Comparison of ENCODE assay signal across 23 cellular contexts in genomic region chr20:7091655-7092054, GRCh38.
DNase-seq lines count a peak whose midpoint lies in the region; ATAC-seq, FAIRE-seq and TF ChIP-seq lines count a peak whose summit lies in the region.
"Had no signal": no experiment of that assay in that cellular context is flagged by ENCODE, and none has a peak within 500 bp of the region (broad histone marks: within the 10 kb centered on the region; RNA-seq: fewer than 3 reads in every experiment).

No MANE protein-coding gene starts in this region.

- H2BK5ac ChIP-seq in mesendoderm (ENCODE audit: low read length) = no peak overlapping the region

- in situ Hi-C loops in GM12878 (cut with MboI) = no loop called here

- no peak overlapping the region for H3K56ac ChIP-seq in mesendoderm (ENCODE audit: low read length)

- RAD21 ChIA-PET in GM12878 (lab: Charles Lee; ENCODE audit: unreplicated experiment) = interaction anchor here (0.8 kb wide), 1 partner anchor 321 kb away, joined by 4 read pairs; no protein-coding TSS in a partner anchor

- TF ChIP-seq POLR2A in GM12878 (IDR thresholded peaks at IDR 0.05; ENCODE audit: low read depth, low read length) = no peak

- H2BK15ac ChIP-seq in mesendoderm (replicated peaks; ENCODE audit: low read depth) = no peak overlapping the region

- BruUV-seq in GM12878 (replicated peaks; lab: Mats Ljungman, UMichigan) = no TSS peak

- H3K27me3 ChIP-seq in GM12878 (replicated peaks in 1 of 2; ENCODE audit: control insufficient read depth in 2 of 2, insufficient read depth in 2 of 2, low read length in 1 of 2) = no peaks in the 10 kb centered on the region
- H3K27me3 ChIP-seq in endodermal cell (ENCODE audit: control insufficient read depth, insufficient read depth, low read length, poor library complexity, severe bottlenecking) = no peaks in the 10 kb centered on the region
- H3K27me3 ChIP-seq in mesendoderm (ENCODE audit: insufficient read depth, low read length, poor library complexity) = no peaks in the 10 kb centered on the region
- H3K27me3 ChIP-seq: BLaER1 treated with 17β-estradiol and CSF1 and Interleukin-3, amounts not matched to agents 10 nM and 100 nM had no signal

- DNase-seq in GM12878 (ENCODE audit: low read depth, low spot score) = no peak
- no peak for DNase-seq in endodermal cell
- DNase-seq in mesendoderm = peak; percentile 86
- no peak for DNase-seq in SHP77 (lab: John Stamatoyannopoulos, UW)
- DNase-seq in T-helper 17 cell = no peak
- DNase-seq in NCI-H524 (lab: John Stamatoyannopoulos, UW) = no peak
- DNase-seq: 8988T; ACHN; AML-193; Caco-2; Calu3; CD4-positive, alpha-beta T cell; CD8-positive, alpha-beta T cell; DMS79 treated with DMSO at 0.1 percent for 48 hours; GF-D8 had no signal

- H3K27ac Mint-ChIP-seq in endodermal cell (no peak overlapping the region), T-helper 17 cell (no peak overlapping the region)
- H3K27ac Mint-ChIP-seq: B cell; CD4-positive, alpha-beta T cell; CD8-positive, alpha-beta T cell had no signal

- H2AK5ac ChIP-seq in mesendoderm (ENCODE audit: low read length) = no peak overlapping the region

- H3K23ac ChIP-seq in mesendoderm (ENCODE audit: low read length) = no peak overlapping the region

- no peaks in the 10 kb centered on the region for H3K36me3 ChIP-seq in GM12878 (ENCODE audit: control insufficient read depth in 2 of 2, insufficient read depth in 2 of 2, low read length in 1 of 2)
- no peaks in the 10 kb centered on the region for H3K36me3 ChIP-seq in endodermal cell (ENCODE audit: control insufficient read depth, insufficient read depth, low read length)
- H3K36me3 ChIP-seq in mesendoderm (ENCODE audit: control insufficient read depth, insufficient read depth, low read length) = no peaks in the 10 kb centered on the region
- H3K36me3 ChIP-seq: BLaER1 treated with 17β-estradiol and CSF1 and Interleukin-3, amounts not matched to agents 10 nM and 100 nM had no signal

- SMC1A ChIA-PET in GM12878 (lab: Charles Lee; ENCODE audit: uncharacterized antibody, unreplicated experiment) = interaction anchor here (1.0 to 2.9 kb wide), 3 partner anchors 11 to 251 kb away, joined by 3 to 7 read pairs (median 5); no protein-coding TSS in a partner anchor

- no peak for TF ChIP-seq RAD21 in GM12878 (IDR thresholded peaks at IDR 0.05; ENCODE audit: insufficient read depth, low read depth, low read length)

- 1% methylated on average over 4 of the region's 4 CpGs for WGBS in GM12878 (ENCODE audit: insufficient coverage, insufficient replicate concordance, low lambda C conversion rate, missing lambda C conversion rate)
- WGBS in endodermal cell (ENCODE audit: insufficient coverage in 1 of 2, insufficient read length in 1 of 2), 2 experiments = 79% methylated on average over 4 of the region's 4 CpGs; no CpG with 5 or more reads in 1 of the 2 experiments
- WGBS in mesendoderm (ENCODE audit: extremely low coverage, insufficient coverage, low lambda C conversion rate) = no CpG with 5 or more reads among the region's 4 CpGs

- no peak for TF ChIP-seq EP300 in GM12878 (IDR thresholded peaks at IDR 0.05; ENCODE audit: borderline replicate concordance in 1 of 2, control insufficient read depth in 1 of 2, low read depth in 2 of 2, low read length in 2 of 2)

- ATAC-seq in GM12878 (peak; percentile 68), T-helper 17 cell (no peak)
- ATAC-seq: CD8-positive, alpha-beta T cell had no signal

- peaks cover 3% of the 10 kb centered on the region for H3K4me1 Mint-ChIP-seq in endodermal cell
- H3K4me1 Mint-ChIP-seq in T-helper 17 cell = no peaks in the 10 kb centered on the region
- H3K4me1 Mint-ChIP-seq: B cell had no signal

- no peak overlapping the region for H3K4me2 ChIP-seq in GM12878 (ENCODE audit: control insufficient read depth, insufficient read depth)
- H3K4me2 ChIP-seq in mesendoderm (ENCODE audit: low read length) = no peak overlapping the region
- H3K4me2 ChIP-seq: BLaER1 treated with 17β-estradiol and CSF1 and Interleukin-3, amounts not matched to agents 10 nM and 100 nM had no signal

- FAIRE-seq in GM12878 (lab: Jason Lieb, UNC) = no peak
- FAIRE-seq: A204.1, D721Med, G401.6, GM12892, GM18507 had no signal

- H3K27ac ChIP-seq in GM12878 (ENCODE audit: control insufficient read depth, insufficient read depth) (no peak overlapping the region), endodermal cell (ENCODE audit: low read depth, low read length) (no peak overlapping the region), mesendoderm (ENCODE audit: low read depth, low read length) (no peak overlapping the region)
- H3K27ac ChIP-seq: BLaER1 treated with 17β-estradiol and CSF1 and Interleukin-3, amounts not matched to agents 10 nM and 100 nM; C4-2B had no signal

- CTCF ChIA-PET in GM12878 (lab: Yijun Ruan, JAX) = no interaction called here

- H3K9ac ChIP-seq in GM12878 (ENCODE audit: control insufficient read depth, insufficient read depth, low read length) = no peak overlapping the region
- H3K9ac ChIP-seq in endodermal cell (ENCODE audit: extremely low read depth, low read length, poor library complexity, severe bottlenecking) = no peak overlapping the region
- H3K9ac ChIP-seq in mesendoderm (ENCODE audit: low read length) = no peak overlapping the region
- H3K9ac ChIP-seq: BLaER1 treated with 17β-estradiol and CSF1 and Interleukin-3, amounts not matched to agents 10 nM and 100 nM had no signal

- H4K20me1 ChIP-seq in GM12878 (ENCODE audit: control insufficient read depth, insufficient read depth) = no peaks in the 10 kb centered on the region
- H4K20me1 ChIP-seq: BLaER1 treated with 17β-estradiol and CSF1 and Interleukin-3, amounts not matched to agents 10 nM and 100 nM had no signal

- H3K9me3 ChIP-seq in GM12878 (replicated peaks; ENCODE audit: control insufficient read depth, insufficient read depth, low read length) (no peaks in the 10 kb centered on the region), endodermal cell (ENCODE audit: control insufficient read depth, low read length) (peaks cover 21% of the 10 kb centered on the region), T-helper 17 cell (ENCODE audit: control insufficient read depth, low read length, poor library complexity, severe bottlenecking) (no peaks in the 10 kb centered on the region)
- H3K9me3 ChIP-seq: Caco-2 had no signal

- TF ChIP-seq CTCF in GM12878 (IDR thresholded peaks at IDR 0.05 in 2 of 3, conservative IDR thresholded peaks at IDR 0.05 in 1 of 3; ENCODE audit: control insufficient read depth in 2 of 3, extremely low read depth in 1 of 3, insufficient read depth in 1 of 3, low read depth in 3 of 3, low read length in 3 of 3) (no peak), endodermal cell (conservative IDR thresholded peaks at IDR 0.05) (no peak)

- H3K27me3 Mint-ChIP-seq in endodermal cell (ENCODE audit: insufficient read depth) (no peaks in the 10 kb centered on the region), T-helper 17 cell (no peaks in the 10 kb centered on the region)
- H3K27me3 Mint-ChIP-seq: B cell; CD4-positive, alpha-beta T cell had no signal

- H3K18ac ChIP-seq in mesendoderm (ENCODE audit: low read length) = no peak overlapping the region

- H2AFZ ChIP-seq in GM12878 (ENCODE audit: control insufficient read depth, low read depth, low read length) = no peak overlapping the region

- H3K4me3 Mint-ChIP-seq in endodermal cell (no peak overlapping the region), T-helper 17 cell (no peak overlapping the region)
- H3K4me3 Mint-ChIP-seq: B cell; CD4-positive, alpha-beta T cell; CD8-positive, alpha-beta T cell had no signal

- H3K4me1 ChIP-seq in GM12878 (ENCODE audit: control insufficient read depth, insufficient read depth, low read length) (no peaks in the 10 kb centered on the region), endodermal cell (ENCODE audit: control insufficient read depth, insufficient read depth, low read length) (no peaks in the 10 kb centered on the region), mesendoderm (ENCODE audit: control insufficient read depth, low read depth, low read length) (no peaks in the 10 kb centered on the region)
- H3K4me1 ChIP-seq: BLaER1 treated with 17β-estradiol and CSF1 and Interleukin-3, amounts not matched to agents 10 nM and 100 nM had no signal

- intact Hi-C loops in GM12878 (cut with micrococcal nuclease; ENCODE audit: unreplicated experiment) = loop anchor here (5.0 to 10.0 kb wide), 2 partner anchors 264 to 327 kb away; partner anchors contain the start of gene BMP2

- H3K79me2 ChIP-seq in GM12878 (ENCODE audit: control insufficient read depth, insufficient read depth, low read length) (no peaks in the 10 kb centered on the region), mesendoderm (ENCODE audit: control insufficient read depth, insufficient read depth, low read length) (no peaks in the 10 kb centered on the region)

- no peak overlapping the region for H2BK120ac ChIP-seq in mesendoderm (ENCODE audit: low read depth, low read length)

- H3K36me3 Mint-ChIP-seq in endodermal cell (ENCODE audit: low read depth) = no peaks in the 10 kb centered on the region
- no peaks in the 10 kb centered on the region for H3K36me3 Mint-ChIP-seq in T-helper 17 cell (ENCODE audit: low read depth)
- H3K36me3 Mint-ChIP-seq: CD8-positive, alpha-beta T cell had no signal

- no peak overlapping the region for H3K4ac ChIP-seq in mesendoderm (ENCODE audit: low read depth, low read length)

- H4K5ac ChIP-seq in mesendoderm (ENCODE audit: low read length) = no peak overlapping the region

- H3K4me3 ChIP-seq in GM12878 (no peak overlapping the region), endodermal cell (ENCODE audit: low read length) (peak overlapping the region; percentile 25), mesendoderm (ENCODE audit: low read length) (no peak overlapping the region)
- H3K4me3 ChIP-seq: BLaER1 treated with 17β-estradiol and CSF1 and Interleukin-3, amounts not matched to agents 10 nM and 100 nM had no signal

- H3K9me3 Mint-ChIP-seq in endodermal cell = no peaks in the 10 kb centered on the region

- POLR2A ChIA-PET in GM12878 (lab: Charles Lee) = no interaction called here

- no peak overlapping the region for H4K8ac ChIP-seq in mesendoderm (ENCODE audit: low read depth, low read length)

- H3K79me1 ChIP-seq in mesendoderm (ENCODE audit: low read length) = no peaks in the 10 kb centered on the region
